Comparison of ENCODE assay signal across 8 cellular contexts in the genomic region with DNA sequence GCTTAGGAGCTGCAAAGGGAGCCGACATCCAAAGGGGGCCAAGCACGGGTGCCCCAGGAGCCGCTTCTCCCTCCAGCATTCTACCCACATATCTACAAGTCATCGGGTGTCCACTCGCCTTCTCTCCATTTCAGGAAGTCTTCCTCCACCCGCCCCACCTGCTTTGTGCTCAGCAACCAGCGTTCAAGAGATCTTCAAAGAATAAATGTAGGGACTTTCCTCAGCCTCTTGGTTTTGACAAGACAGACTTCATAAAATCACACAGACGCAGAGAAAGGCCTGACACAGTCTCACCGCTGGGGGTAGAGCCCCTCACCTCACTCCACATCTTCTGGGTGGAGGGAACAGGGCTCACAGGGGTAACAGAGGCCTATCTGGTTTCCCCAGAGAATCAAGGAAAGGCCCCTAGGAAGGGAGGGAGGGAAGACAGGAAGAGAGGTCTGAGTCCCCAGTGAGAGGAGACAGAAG. TPM values are rescaled to one million over a fixed set of nuclear protein-coding genes. Genes with fewer than 3 reads are reported as not detected.
A peak's percentile ranks its signal among the peaks of the same experiment; 100 is the strongest.
DNase-seq lines count a peak whose midpoint lies in the region; ATAC-seq and TF ChIP-seq lines count a peak whose summit lies in the region.

No MANE protein-coding gene starts in this region.

- no peak overlapping the region for H3K4me3 ChIP-seq in skeletal muscle tissue (ENCODE audit: low read length in 3 of 3)

- peak overlapping the region in 2 of 3 donors; percentile 9 to 33 for H3K9ac ChIP-seq in skeletal muscle tissue (ENCODE audit: low read depth in 1 of 3, low read length in 3 of 3)

- peak; percentile 54; the same call in 2 of the 3 replicates for TF ChIP-seq CTCF in GM12872 (IDR thresholded peaks at IDR 0.05; ENCODE audit: insufficient read depth, low read depth, low read length)

- no peak for ATAC-seq in HG03095 (IDR thresholded peaks at IDR 0.05; ENCODE audit: unreplicated experiment)

- intact Hi-C loops in head of caudate nucleus (cut with DNase I), result no loop called here

- H3K27me3 ChIP-seq in skeletal muscle tissue (ENCODE audit: control insufficient read depth in 3 of 3, insufficient read depth in 3 of 3, low read length in 3 of 3), result no peaks in the 10 kb centered on the region

- H3K27ac ChIP-seq in angular gyrus (ENCODE audit: low read depth, low read length) (peak overlapping the region; percentile 73), skeletal muscle tissue (ENCODE audit: low read depth, low read length) (no peak overlapping the region)

- peaks cover 0 to 2% (median 0%) of the 10 kb centered on the region in 3 donors for H3K36me3 ChIP-seq in skeletal muscle tissue (ENCODE audit: control insufficient read depth in 3 of 3, insufficient read depth in 3 of 3, low read length in 3 of 3)

- peaks cover 53 to 74% (median 73%) of the 10 kb centered on the region in 3 donors for H3K4me1 ChIP-seq in skeletal muscle tissue (ENCODE audit: control insufficient read depth in 3 of 3, insufficient read depth in 3 of 3, low read length in 3 of 3)

- DNase-seq in NCI-H82 treated with DMSO at 0.1 percent for 48 hours (lab: John Stamatoyannopoulos, UW; ENCODE audit: unreplicated experiment) (peak; percentile 70), head of caudate nucleus (no peak), NCI-H2029 treated with DMSO at 0.1 percent for 48 hours (lab: John Stamatoyannopoulos, UW) (no peak), amygdala (lab: John Stamatoyannopoulos, UW) (no peak)

- H3K9me3 ChIP-seq in skeletal muscle tissue (ENCODE audit: control insufficient read depth in 3 of 3, low read length in 3 of 3), result no peaks in the 10 kb centered on the region

RNA-seq across cellular contexts. Expression of a gene that starts 49.5 kb away (rescaled TPM):
- total RNA-seq in skeletal muscle tissue, result 27.1 TPM
